9 cellular contexts compared by ENCODE assay signal in the genomic region with DNA sequence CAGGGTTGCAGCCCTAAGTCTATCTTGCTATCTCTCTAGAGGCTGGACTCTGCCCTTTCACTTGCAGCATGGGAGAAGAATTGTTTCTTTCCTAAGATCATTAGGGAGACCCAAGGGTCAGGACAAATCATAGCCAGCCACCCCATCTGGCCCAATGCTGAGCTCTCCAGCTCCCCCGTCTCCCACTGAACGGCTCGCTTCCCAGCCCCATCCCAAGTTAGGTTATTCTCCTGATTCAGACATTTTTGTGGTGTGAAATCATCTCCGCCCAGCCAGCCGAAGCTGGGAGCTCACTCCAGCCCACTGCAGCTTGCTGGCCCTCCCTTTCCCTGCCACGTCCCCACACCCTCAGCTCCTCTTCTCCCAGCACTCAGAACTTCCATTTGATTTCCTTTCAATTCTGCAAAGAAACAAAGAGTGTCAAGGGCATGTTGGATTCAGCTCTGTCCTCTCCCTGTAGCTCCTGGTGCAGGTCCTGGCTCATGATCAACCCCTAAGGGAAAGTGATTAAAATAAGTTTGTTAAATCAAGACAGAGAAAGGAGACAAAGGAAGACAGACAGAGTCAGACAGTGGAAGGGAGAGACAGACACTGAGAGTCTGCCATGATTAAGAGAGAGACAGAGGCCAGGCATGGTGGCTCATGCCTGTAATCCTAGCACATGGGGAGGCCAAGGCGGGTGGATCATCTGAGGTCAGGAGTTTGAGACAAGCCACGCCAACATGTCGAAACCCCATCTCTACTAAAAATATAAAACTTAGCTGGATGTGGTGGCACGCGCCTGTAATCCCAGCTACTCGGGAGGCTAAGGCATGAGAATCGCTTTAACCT. TPM values are rescaled to one million over a fixed set of nuclear protein-coding genes. Genes with fewer than 3 reads are reported as not detected.
DNase-seq lines count a peak whose midpoint lies in the region; ATAC-seq and TF ChIP-seq lines count a peak whose summit lies in the region.
"Had no signal": no experiment of that assay in that cellular context is flagged by ENCODE, and none has a peak within 500 bp of the region (broad histone marks: within the 10 kb centered on the region; RNA-seq: fewer than 3 reads in every experiment).

No MANE protein-coding gene starts in this region.

- peak overlapping the region; percentile 98 for H3K9ac ChIP-seq in GM23248

- peak overlapping the region; percentile 86 for H3K4me2 ChIP-seq in GM23248 (ENCODE audit: unreplicated experiment)
- peak overlapping the region; percentile 61 for H3K4me2 ChIP-seq in hepatocyte

- no peaks in the 10 kb centered on the region for H3K4me1 Mint-ChIP-seq in activated naive CD4-positive, alpha-beta T cell treated with anti-CD3 and anti-CD28 coated beads, Interleukin-2, amount 10 ng/mL, durations not matched to agents 7 days and 5 days

- H3K27ac ChIP-seq in GM23248 (peak overlapping the region; percentile 100), hepatocyte (peak overlapping the region; percentile 99)

- no peaks in the 10 kb centered on the region for H4K20me1 ChIP-seq in GM23248 (ENCODE audit: insufficient read depth)
- no peaks in the 10 kb centered on the region for H4K20me1 ChIP-seq in hepatocyte (ENCODE audit: insufficient read depth, poor library complexity, severe bottlenecking)

- peaks cover 17% of the 10 kb centered on the region for H3K27me3 Mint-ChIP-seq in activated naive CD4-positive, alpha-beta T cell treated with anti-CD3 and anti-CD28 coated beads, Interleukin-2, amount 10 ng/mL, durations not matched to agents 7 days and 5 days

- DNase-seq in GM23248 (peak; percentile 98), astrocyte of the spinal cord (ENCODE audit: low read depth, low spot score) (peak; percentile 98), hepatocyte (ENCODE audit: low spot score) (peak; percentile 91), skeletal muscle cell (ENCODE audit: low read depth) (peak; percentile 95), LoVo (ENCODE audit: low spot score) (no peak)
- no peak for DNase-seq in activated naive CD4-positive, alpha-beta T cell treated with anti-CD3 and anti-CD28 coated beads, Interleukin-2, amount 10 ng/mL, durations not matched to agents 7 days and 5 days
- DNase-seq: naive B cell had no signal

- CTCF ChIA-PET in activated naive CD4-positive, alpha-beta T cell treated with anti-CD3 and anti-CD28 coated beads, Interleukin-2, amount 10 ng/mL, durations not matched to agents 7 days and 5 days (lab: Charles Lee) = interaction anchor here (0.7 kb wide), 1 partner anchor 129 kb away, joined by 5 read pairs; no protein-coding TSS in a partner anchor

- H3K36me3 ChIP-seq in GM23248 (ENCODE audit: low read depth) (no peaks in the 10 kb centered on the region), hepatocyte (replicated peaks; ENCODE audit: insufficient read depth, low read depth) (no peaks in the 10 kb centered on the region)

- no peaks in the 10 kb centered on the region for H3K9me2 ChIP-seq in GM23248 (ENCODE audit: insufficient read depth)
- H3K9me2 ChIP-seq in hepatocyte (replicated peaks; ENCODE audit: insufficient read depth) = no peaks in the 10 kb centered on the region

- H2AFZ ChIP-seq in GM23248 (peak overlapping the region; percentile 55), hepatocyte (peak overlapping the region; percentile 45)

- TF ChIP-seq CTCF in astrocyte of the spinal cord (IDR thresholded peaks at IDR 0.05; ENCODE audit: low read depth, low read length) = no peak
- TF ChIP-seq CTCF in hepatocyte (IDR thresholded peaks at IDR 0.05; ENCODE audit: poor library complexity) = no peak

- no peaks in the 10 kb centered on the region for H3K36me3 Mint-ChIP-seq in activated naive CD4-positive, alpha-beta T cell treated with anti-CD3 and anti-CD28 coated beads, Interleukin-2, amount 10 ng/mL, durations not matched to agents 7 days and 5 days
- H3K36me3 Mint-ChIP-seq: naive B cell had no signal

- H3K4me3 ChIP-seq in GM23248 (peak overlapping the region; percentile 38), astrocyte of the spinal cord (ENCODE audit: low read depth, low read length) (no peak overlapping the region), hepatocyte (no peak overlapping the region), skeletal muscle cell (ENCODE audit: low read depth, low read length) (no peak overlapping the region)

- H3K9me3 ChIP-seq in GM23248 (ENCODE audit: low read depth) (no peaks in the 10 kb centered on the region), hepatocyte (ENCODE audit: low read depth) (no peaks in the 10 kb centered on the region)

- H3K27me3 ChIP-seq in GM23248 (replicated peaks; ENCODE audit: insufficient read depth) (no peaks in the 10 kb centered on the region), hepatocyte (no peaks in the 10 kb centered on the region)

- in situ Hi-C loops in GM23248 (cut with MboI) = no loop called here
- in situ Hi-C loops in astrocyte of the spinal cord (cut with HindIII; ENCODE audit: low sequenced_read_pairs) = no loop called here

- ATAC-seq in GM21423 (IDR thresholded peaks at IDR 0.05; ENCODE audit: unreplicated experiment) (no peak), GM18858 (IDR thresholded peaks at IDR 0.05; ENCODE audit: unreplicated experiment) (no peak)

- H3K27ac Mint-ChIP-seq in activated naive CD4-positive, alpha-beta T cell treated with anti-CD3 and anti-CD28 coated beads, Interleukin-2, amount 10 ng/mL, durations not matched to agents 7 days and 5 days = no peak overlapping the region

- H3K4me3 Mint-ChIP-seq in activated naive CD4-positive, alpha-beta T cell treated with anti-CD3 and anti-CD28 coated beads, Interleukin-2, amount 10 ng/mL, durations not matched to agents 7 days and 5 days = no peak overlapping the region
- H3K4me3 Mint-ChIP-seq: naive B cell had no signal

- peaks cover 53% of the 10 kb centered on the region for H3K4me1 ChIP-seq in GM23248 (ENCODE audit: insufficient read depth)
- H3K4me1 ChIP-seq in hepatocyte (ENCODE audit: insufficient read depth) = peaks cover 55% of the 10 kb centered on the region

- H3F3A ChIP-seq in GM23248 (ENCODE audit: insufficient read depth) = peaks cover 51% of the 10 kb centered on the region

- H3K79me2 ChIP-seq in GM23248 (ENCODE audit: insufficient read depth) (0 out of 2 replicates have a peak, but pooled peaks cover 8% of the 10 kb centered on the region), hepatocyte (no peaks in the 10 kb centered on the region)

- H3K9me3 Mint-ChIP-seq in activated naive CD4-positive, alpha-beta T cell treated with anti-CD3 and anti-CD28 coated beads, Interleukin-2, amount 10 ng/mL, durations not matched to agents 7 days and 5 days = no peaks in the 10 kb centered on the region
- H3K9me3 Mint-ChIP-seq: naive B cell had no signal

- 13 to 14% methylated on average over 13 of the region's 13 CpGs for WGBS in GM23248 (ENCODE audit: low coverage in 1 of 2, low lambda C conversion rate in 2 of 2, missing lambda C conversion rate in 2 of 2), 2 experiments
- WGBS in hepatocyte (ENCODE audit: low lambda C conversion rate, missing lambda C conversion rate) = 49% methylated on average over 13 of the region's 13 CpGs

RNA-seq across cellular contexts. Expression of a gene that starts 12.6 kb away (rescaled TPM):
- total RNA-seq in GM23248 (2014; rRNA removed; shearing (Covaris generic)) = 5,563 and 6,520 TPM in 2 replicates
- polyA plus RNA-seq in GM23248 (2016; fragmentation: Nextera tagmentation; extraction: Ambion mirVana) (20,092 and 20,398 TPM in 2 replicates), hepatocyte (15,889 and 16,729 TPM in 2 replicates)
- 4,086 and 4,089 TPM in 2 replicates for total RNA-seq in hepatocyte

RNA-seq across cellular contexts. Expression of a gene that starts 59.1 kb away (rescaled TPM):
- 52.2 and 126 TPM in 2 replicates for total RNA-seq in GM23248 (2014; rRNA removed; shearing (Covaris generic))
- 278 and 296 TPM in 2 replicates for polyA plus RNA-seq in GM23248 (2016; fragmentation: Nextera tagmentation; extraction: Ambion mirVana)
- 112 and 174 TPM in 2 replicates for total RNA-seq in hepatocyte
- polyA plus RNA-seq in hepatocyte = 333 and 348 TPM in 2 replicates

Comparison
In these comparisons a context has a peak if more than half of its experiments do, and no peak if none do; other contexts are left out.
1. DNase-seq: peak in GM23248 (single experiment), astrocyte of the spinal cord (single experiment), hepatocyte (single experiment) and skeletal muscle cell (single experiment); none in activated naive CD4-positive, alpha-beta T cell treated with anti-CD3 and anti-CD28 coated beads, Interleukin-2, amount 10 ng/mL, durations not matched to agents 7 days and 5 days (single experiment) and LoVo (single experiment).